ENCODE assay signal across 1 cellular context in genomic region chr7:2405601-2406345, GRCh38.
TF ChIP-seq lines count a peak whose summit lies in the region.

No MANE protein-coding gene starts in this region.

TF ChIP-seq in IMR-90, 13 proteins besides CTCF, POLR2A, EP300 and RAD21 (continued from another document):
- no peak for TF ChIP-seq FOS (IDR thresholded peaks at IDR 0.05; ENCODE audit: low read depth, low read length)
